ENCODE assay signal across 29 cellular contexts in the genomic region with DNA sequence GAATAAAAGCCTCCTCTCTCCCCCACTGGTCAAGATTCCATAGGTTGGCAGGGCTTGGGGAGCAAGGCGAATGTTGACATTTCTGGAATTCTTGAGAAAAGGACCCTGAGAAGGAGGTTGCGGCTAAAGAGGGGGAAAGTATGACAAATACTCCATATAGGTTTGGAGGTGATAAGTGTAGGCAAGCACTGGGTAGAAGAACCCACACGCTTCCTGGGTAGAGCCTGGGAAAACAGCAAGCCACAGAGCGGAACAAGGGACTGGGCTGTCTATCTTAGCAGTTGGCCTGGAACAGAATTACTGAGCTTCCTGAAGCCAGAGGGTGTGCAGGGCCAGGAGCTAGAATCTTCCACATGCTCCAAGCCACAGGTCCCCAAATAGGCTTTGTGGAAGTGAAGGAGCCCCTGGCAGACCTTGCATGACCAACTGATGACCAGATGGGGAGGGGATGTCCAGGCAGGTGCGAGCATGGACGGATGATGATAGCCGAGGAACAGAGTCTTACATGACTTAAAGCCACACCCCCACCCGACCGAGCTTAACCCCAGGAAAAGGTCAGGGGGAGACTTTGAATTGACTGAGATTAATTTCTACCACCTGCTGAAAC. TPM values are rescaled to one million over a fixed set of nuclear protein-coding genes. Genes with fewer than 3 reads are reported as not detected.
"Had no signal": no experiment of that assay in that cellular context is flagged by ENCODE, and none has a peak within 500 bp of the region (broad histone marks: within the 10 kb centered on the region; RNA-seq: fewer than 3 reads in every experiment).

No MANE protein-coding gene starts in this region.

- H3K9me3 Mint-ChIP-seq: activated CD4-positive, alpha-beta memory T cell treated with anti-CD3 and anti-CD28 coated beads for 36 hours; activated CD4-positive, alpha-beta T cell treated with anti-CD3 and anti-CD28 coated beads, Interleukin-2, amount 10 ng/mL, durations not matched to agents 7 days and 5 days; activated naive CD4-positive, alpha-beta T cell treated with anti-CD3 and anti-CD28 coated beads for 36 hours; activated T-helper 17 cell treated with anti-CD3 and anti-CD28 coated beads, Interleukin-2, amount 50 U/mL, for 72 hours; T-cell had no signal

- DNase-seq: activated CD4-positive, alpha-beta memory T cell treated with anti-CD3 and anti-CD28 coated beads for 36 hours; activated CD4-positive, alpha-beta T cell treated with anti-CD3 and anti-CD28 coated beads, Interleukin-2, amount 10 ng/mL, durations not matched to agents 7 days and 5 days; activated CD4-positive, CD25-positive, alpha-beta regulatory T cell; activated CD8-positive, alpha-beta memory T cell treated with anti-CD3 and anti-CD28 coated beads for 24 hours; activated gamma-delta T cell; activated naive CD4-positive, alpha-beta T cell treated with anti-CD3 and anti-CD28 coated beads for 36 hours; activated T-cell treated with anti-CD3 and anti-CD28 coated beads for 4 hours; activated T-cell treated with anti-CD3 and anti-CD28 coated beads, Interleukin-2, amount 50 U/mL, for 48 hours; brain microvascular endothelial cell; NCI-H1092 treated with DMSO at 0.1 percent for 48 hours; NCI-H1417 treated with DMSO at 0.1 percent for 48 hours; NCI-H1694; NCI-H2029; NCI-H2107; NCI-H345; NCI-H510A; NCI-H526 treated with DMSO at 0.1 percent for 48 hours; NCI-H82; T-cell; T-helper 2 cell; T1000 had no signal

- H3K27me3 ChIP-seq: cardiac muscle cell had no signal

- H3K36me3 Mint-ChIP-seq: activated CD4-positive, alpha-beta memory T cell treated with anti-CD3 and anti-CD28 coated beads for 36 hours; activated naive CD8-positive, alpha-beta T cell; T-cell had no signal

- H3K27ac ChIP-seq: brain microvascular endothelial cell, KMS-11, SK-N-MC had no signal

- H3K4me3 ChIP-seq: cardiac muscle cell, SK-N-MC had no signal

- H3K4me1 Mint-ChIP-seq: activated CD4-positive, alpha-beta T cell treated with anti-CD3 and anti-CD28 coated beads, Interleukin-2, amount 10 ng/mL, durations not matched to agents 7 days and 5 days; activated T-helper 17 cell treated with anti-CD3 and anti-CD28 coated beads, Interleukin-2, amount 50 U/mL, for 72 hours; T-cell had no signal

- H3K9ac ChIP-seq: KMS-11 had no signal

- H3K36me3 ChIP-seq: brain microvascular endothelial cell had no signal

- H3K27ac Mint-ChIP-seq: activated CD4-positive, alpha-beta memory T cell treated with anti-CD3 and anti-CD28 coated beads for 36 hours; activated CD4-positive, alpha-beta T cell treated with anti-CD3 and anti-CD28 coated beads, Interleukin-2, amount 10 ng/mL, durations not matched to agents 7 days and 5 days; activated naive CD4-positive, alpha-beta T cell treated with anti-CD3 and anti-CD28 coated beads for 36 hours; activated naive CD8-positive, alpha-beta T cell; activated T-helper 17 cell treated with anti-CD3 and anti-CD28 coated beads, Interleukin-2, amount 50 U/mL, for 72 hours; T-cell had no signal

- H3K27me3 Mint-ChIP-seq: activated CD4-positive, alpha-beta T cell treated with anti-CD3 and anti-CD28 coated beads, Interleukin-2, amount 10 ng/mL, durations not matched to agents 7 days and 5 days had no signal

- H3K4me3 Mint-ChIP-seq: activated CD4-positive, alpha-beta memory T cell treated with anti-CD3 and anti-CD28 coated beads for 36 hours; activated CD4-positive, alpha-beta T cell treated with anti-CD3 and anti-CD28 coated beads, Interleukin-2, amount 10 ng/mL, durations not matched to agents 7 days and 5 days; activated naive CD4-positive, alpha-beta T cell treated with anti-CD3 and anti-CD28 coated beads for 36 hours; activated naive CD8-positive, alpha-beta T cell; activated T-helper 17 cell treated with anti-CD3 and anti-CD28 coated beads, Interleukin-2, amount 50 U/mL, for 72 hours; T-cell had no signal

RNA-seq across cellular contexts. Expression of a gene that starts 9.9 kb away (rescaled TPM):
- total RNA-seq: activated CD4-positive, alpha-beta memory T cell treated with anti-CD3 and anti-CD28 coated beads for 36 hours; activated CD4-positive, alpha-beta T cell treated with anti-CD3 and anti-CD28 coated beads, Interleukin-2, amount 10 ng/mL, durations not matched to agents 7 days and 5 days; activated naive CD4-positive, alpha-beta T cell treated with anti-CD3 and anti-CD28 coated beads for 36 hours; activated T-helper 17 cell treated with anti-CD3 and anti-CD28 coated beads, Interleukin-2, amount 50 U/mL, for 72 hours; cardiac muscle cell; MCF 10A; OCI-LY7; RPMI7951; T-cell had no signal

RNA-seq across cellular contexts. Expression of a gene that starts 37.9 kb away (rescaled TPM):
- total RNA-seq: activated CD4-positive, alpha-beta T cell treated with anti-CD3 and anti-CD28 coated beads, Interleukin-2, amount 10 ng/mL, durations not matched to agents 7 days and 5 days; activated naive CD4-positive, alpha-beta T cell treated with anti-CD3 and anti-CD28 coated beads for 36 hours; cardiac muscle cell; MCF 10A had no signal

RNA-seq across cellular contexts. Expression of a gene that starts 39.8 kb away (rescaled TPM):
- total RNA-seq: activated naive CD4-positive, alpha-beta T cell treated with anti-CD3 and anti-CD28 coated beads for 36 hours; MCF 10A had no signal

RNA-seq across cellular contexts. Expression of a gene that starts 58.9 kb away (rescaled TPM):
- total RNA-seq: cardiac muscle cell, MCF 10A had no signal
- polyA plus RNA-seq: cardiac muscle cell had no signal
